Comparison of ENCODE assay signal across 25 cellular contexts in the genomic region with DNA sequence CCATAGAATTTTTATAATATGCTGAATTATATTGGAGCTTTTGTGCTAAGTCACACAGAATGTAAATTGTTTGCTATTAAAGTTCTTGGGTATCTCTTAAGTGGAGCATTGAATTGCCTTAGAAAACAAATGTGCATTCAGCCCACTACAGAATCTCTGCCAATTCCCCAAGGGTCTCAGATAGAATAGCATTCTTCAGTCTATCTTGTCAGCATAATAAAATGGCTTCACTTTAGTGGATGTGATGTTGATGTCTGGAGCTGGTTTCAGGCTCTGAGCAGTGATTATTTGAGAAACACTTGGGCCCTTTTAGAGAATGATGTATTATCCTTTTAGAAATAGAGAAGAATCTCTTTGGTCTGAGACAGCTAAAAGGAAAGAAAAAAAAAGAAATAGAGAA.
"Had no signal": no experiment of that assay in that cellular context is flagged by ENCODE, and none has a peak within 500 bp of the region (broad histone marks: within the 10 kb centered on the region; RNA-seq: fewer than 3 reads in every experiment).

No MANE protein-coding gene starts in this region.

- H3K27ac ChIP-seq: body of pancreas, left ventricle myocardium inferior, prostate gland, thoracic aorta, vagina had no signal

- H3K27me3 ChIP-seq: body of pancreas, vagina had no signal

- H3K27me3 Mint-ChIP-seq: activated naive CD4-positive, alpha-beta T cell treated with anti-CD3 and anti-CD28 coated beads, Interleukin-2, amount 50 U/mL, for 24 hours; dendritic cell treated with granulocyte-macrophage colony-stimulating factor and Interleukin-4, amounts not matched to agents 40 ng/mL and 50 ng/mL, for 4 days; type B pancreatic cell had no signal

- H3K9me3 Mint-ChIP-seq: activated naive CD4-positive, alpha-beta T cell treated with anti-CD3 and anti-CD28 coated beads, Interleukin-2, amount 50 U/mL, for 24 hours; dendritic cell treated with granulocyte-macrophage colony-stimulating factor and Interleukin-4, amounts not matched to agents 40 ng/mL and 50 ng/mL, for 4 days; natural killer cell; type B pancreatic cell; WTC11 had no signal

- H3K9me3 ChIP-seq: body of pancreas, left ventricle myocardium inferior, prostate gland, thoracic aorta, vagina had no signal

- H3K4me1 ChIP-seq: body of pancreas, left ventricle myocardium inferior, prostate gland, vagina had no signal

- DNase-seq: activated CD4-positive, alpha-beta T cell treated with anti-CD3 and anti-CD28 coated beads, Interleukin-2, amount 50 U/mL, for 4 hours; activated CD8-positive, alpha-beta memory T cell treated with anti-CD3 and anti-CD28 coated beads for 24 hours; activated CD8-positive, alpha-beta memory T cell treated with anti-CD3 and anti-CD28 coated beads, Interleukin-2, amount 50 U/mL, for 4 hours; activated effector memory CD4-positive, alpha-beta T cell treated with Interleukin-2 at 50 U/mL for 16 hours; activated T-cell treated with anti-CD3 and anti-CD28 coated beads, Interleukin-2, amount 50 U/mL, for 48 hours; anterior cingulate cortex; body of pancreas; effector CD4-positive, alpha-beta T cell; erythroblast; foreskin fibroblast; kidney glomerular epithelial cell; left ventricle myocardium inferior; midbrain; natural killer cell; stimulated activated CD4-positive, alpha-beta T cell treated with anti-CD3 and anti-CD28 coated beads, Interleukin-2, amount 100 ng/mL, for 48 hours; stimulated activated CD8-positive, alpha-beta memory T cell treated with anti-CD3 and anti-CD28 coated beads, Interleukin-4, amount 100 ng/mL, for 48 hours; stimulated activated naive CD4-positive, alpha-beta T cell treated with Interleukin-2 at 50 U/mL for 16 hours; T1000 had no signal

- H3K4me3 Mint-ChIP-seq: activated naive CD4-positive, alpha-beta T cell treated with anti-CD3 and anti-CD28 coated beads, Interleukin-2, amount 50 U/mL, for 24 hours; dendritic cell treated with granulocyte-macrophage colony-stimulating factor and Interleukin-4, amounts not matched to agents 40 ng/mL and 50 ng/mL, for 4 days; natural killer cell; type B pancreatic cell; WTC11 had no signal

- H3K4me3 ChIP-seq: body of pancreas, left ventricle myocardium inferior, prostate gland, thoracic aorta, vagina had no signal

- H3K4me1 Mint-ChIP-seq: activated naive CD4-positive, alpha-beta T cell treated with anti-CD3 and anti-CD28 coated beads, Interleukin-2, amount 50 U/mL, for 24 hours; natural killer cell; WTC11 had no signal

- ATAC-seq: body of pancreas, natural killer cell, WTC11 had no signal

- H3K27ac Mint-ChIP-seq: activated naive CD4-positive, alpha-beta T cell treated with anti-CD3 and anti-CD28 coated beads, Interleukin-2, amount 50 U/mL, for 24 hours; dendritic cell treated with granulocyte-macrophage colony-stimulating factor and Interleukin-4, amounts not matched to agents 40 ng/mL and 50 ng/mL, for 4 days; natural killer cell; type B pancreatic cell; WTC11 had no signal
